1 cellular context compared by ENCODE assay signal in genomic region chr11:65616575-65617001, GRCh38.
TF ChIP-seq lines count a peak whose summit lies in the region.

No MANE protein-coding gene starts in this region.

TF ChIP-seq in K562, 482 proteins besides CTCF, POLR2A, EP300 and RAD21:
- TF ChIP-seq BCOR (IDR thresholded peaks at IDR 0.05) (no peak), THRAP3 (IDR thresholded peaks at IDR 0.05; ENCODE audit: borderline replicate concordance) (no peak), MNT (conservative IDR thresholded peaks at IDR 0.05) (peak in 1 of 2 experiments; percentile 16; a peak in 1 of 4 replicates), TCF7L2 (IDR thresholded peaks at IDR 0.05; ENCODE audit: low read depth, low read length) (no peak), MAX (CRISPR knock-in tag; IDR thresholded peaks at IDR 0.05) (0 out of 2 replicates have a peak, but pooled peaks have one; percentile 33)
TF ChIP-seq in K562: peak in this region for 2.
